Comparison of ENCODE assay signal across 9 cellular contexts in the genomic region with DNA sequence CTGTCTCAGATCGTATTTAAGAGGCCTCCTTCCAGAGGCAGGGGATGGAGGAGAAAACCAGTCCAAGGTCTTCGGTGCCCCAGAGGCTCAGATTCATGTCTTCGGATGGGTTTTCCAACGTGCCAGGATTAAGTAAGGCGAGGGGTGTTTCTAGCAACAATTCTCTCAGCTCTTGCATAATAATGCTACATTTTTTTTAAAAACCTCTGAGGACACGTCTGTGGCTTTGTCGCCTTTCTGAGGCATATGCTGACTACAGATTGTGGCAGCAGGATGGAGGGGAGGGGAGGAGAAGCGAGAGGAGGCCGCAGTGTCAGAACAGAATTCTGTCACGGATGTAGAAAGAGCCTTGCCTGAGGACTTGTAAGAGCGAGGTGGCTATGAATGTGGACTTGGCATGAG. TPM values are rescaled to one million over a fixed set of nuclear protein-coding genes. Genes with fewer than 3 reads are reported as not detected.
DNase-seq lines count a peak whose midpoint lies in the region; ATAC-seq and TF ChIP-seq lines count a peak whose summit lies in the region.
"Had no signal": no experiment of that assay in that cellular context is flagged by ENCODE, and none has a peak within 500 bp of the region (broad histone marks: within the 10 kb centered on the region; RNA-seq: fewer than 3 reads in every experiment).

No MANE protein-coding gene starts in this region.

- TF ChIP-seq CTCF in brain microvascular endothelial cell (IDR thresholded peaks at IDR 0.05; ENCODE audit: low read depth, low read length, missing control alignments), result no peak
- TF ChIP-seq CTCF in endothelial cell (IDR thresholded peaks at IDR 0.05; ENCODE audit: unreplicated experiment), result no peak

- peak overlapping the region; percentile 82 for H3K4me3 Mint-ChIP-seq in activated naive CD4-positive, alpha-beta T cell treated with anti-CD3 and anti-CD28 coated beads, Interleukin-2, amount 10 ng/mL, durations not matched to agents 7 days and 5 days
- H3K4me3 Mint-ChIP-seq in endothelial cell (ENCODE audit: unreplicated experiment), result no peak overlapping the region

- no peak overlapping the region for H3K4me3 ChIP-seq in brain microvascular endothelial cell (ENCODE audit: low read depth, low read length)

- in situ Hi-C loops in brain microvascular endothelial cell (cut with HindIII; ENCODE audit: low pct_ligation_motif_present, low sequenced_read_pairs), result no loop called here

- H3K9me3 Mint-ChIP-seq in activated naive CD4-positive, alpha-beta T cell treated with anti-CD3 and anti-CD28 coated beads, Interleukin-2, amount 10 ng/mL, durations not matched to agents 7 days and 5 days, result no peaks in the 10 kb centered on the region
- no peaks in the 10 kb centered on the region for H3K9me3 Mint-ChIP-seq in endothelial cell (ENCODE audit: unreplicated experiment)

- peak overlapping the region; percentile 98 for H3K27ac Mint-ChIP-seq in activated naive CD4-positive, alpha-beta T cell treated with anti-CD3 and anti-CD28 coated beads, Interleukin-2, amount 10 ng/mL, durations not matched to agents 7 days and 5 days
- H3K27ac Mint-ChIP-seq in endothelial cell (ENCODE audit: unreplicated experiment), result no peak overlapping the region

- CTCF ChIA-PET in activated naive CD4-positive, alpha-beta T cell treated with anti-CD3 and anti-CD28 coated beads, Interleukin-2, amount 10 ng/mL, durations not matched to agents 7 days and 5 days (lab: Charles Lee), result interaction anchor here (0.7 to 3.9 kb wide), 11 partner anchors 9 to 180 kb away, joined by 3 to 34 read pairs (median 4); partner anchors contain the start of gene MDGA1

- ATAC-seq in GM18511 (IDR thresholded peaks at IDR 0.05; ENCODE audit: unreplicated experiment) (peak; percentile 53), HG03135 (IDR thresholded peaks at IDR 0.05; ENCODE audit: unreplicated experiment) (no peak)

- peaks cover 4% of the 10 kb centered on the region for H3K27me3 ChIP-seq in brain microvascular endothelial cell (replicated peaks)

- no peaks in the 10 kb centered on the region for H3K36me3 Mint-ChIP-seq in activated naive CD4-positive, alpha-beta T cell treated with anti-CD3 and anti-CD28 coated beads, Interleukin-2, amount 10 ng/mL, durations not matched to agents 7 days and 5 days
- no peaks in the 10 kb centered on the region for H3K36me3 Mint-ChIP-seq in endothelial cell (ENCODE audit: low read depth, unreplicated experiment)

- peaks cover 74% of the 10 kb centered on the region for H3K4me1 Mint-ChIP-seq in activated naive CD4-positive, alpha-beta T cell treated with anti-CD3 and anti-CD28 coated beads, Interleukin-2, amount 10 ng/mL, durations not matched to agents 7 days and 5 days
- H3K4me1 Mint-ChIP-seq in endothelial cell (ENCODE audit: unreplicated experiment), result peaks cover 6% of the 10 kb centered on the region

- H3K27me3 Mint-ChIP-seq in activated naive CD4-positive, alpha-beta T cell treated with anti-CD3 and anti-CD28 coated beads, Interleukin-2, amount 10 ng/mL, durations not matched to agents 7 days and 5 days, result peaks cover 5% of the 10 kb centered on the region
- peaks cover 8% of the 10 kb centered on the region for H3K27me3 Mint-ChIP-seq in endothelial cell (ENCODE audit: unreplicated experiment)

- DNase-seq in SKM-1 treated with dmso at 0.1 percent for 144 hours (lab: John Stamatoyannopoulos, UW; ENCODE audit: unreplicated experiment), result peak; percentile 75
- DNase-seq in activated naive CD4-positive, alpha-beta T cell treated with anti-CD3 and anti-CD28 coated beads, Interleukin-2, amount 10 ng/mL, durations not matched to agents 7 days and 5 days, result peak; percentile 85
- peak; percentile 60 for DNase-seq in stimulated activated CD4-positive, alpha-beta T cell treated with anti-CD3 and anti-CD28 coated beads, Interleukin-4, amount 100 ng/mL, for 1 hour
- DNase-seq in brain microvascular endothelial cell, result no peak
- no peak for DNase-seq in NCI-H774 (lab: John Stamatoyannopoulos, UW)
- no peak for DNase-seq in endothelial cell (ENCODE audit: low spot score)

- H3K36me3 ChIP-seq in brain microvascular endothelial cell (replicated peaks), result no peaks in the 10 kb centered on the region
- H3K36me3 ChIP-seq: neutrophil had no signal

- H3K27ac ChIP-seq in brain microvascular endothelial cell, result no peak overlapping the region
- H3K27ac ChIP-seq: neutrophil had no signal

RNA-seq across cellular contexts. Expression of gene CCDC167, which starts 17.7 kb away (rescaled TPM):
- 38.0 TPM for total RNA-seq in endothelial cell (ENCODE audit: unreplicated experiment)

Comparison
In these comparisons a context has a peak if more than half of its experiments do, and no peak if none do; other contexts are left out.
1. DNase-seq: peak in SKM-1 treated with dmso at 0.1 percent for 144 hours (single experiment), activated naive CD4-positive, alpha-beta T cell treated with anti-CD3 and anti-CD28 coated beads, Interleukin-2, amount 10 ng/mL, durations not matched to agents 7 days and 5 days (single experiment) and stimulated activated CD4-positive, alpha-beta T cell treated with anti-CD3 and anti-CD28 coated beads, Interleukin-4, amount 100 ng/mL, for 1 hour (single experiment); none in brain microvascular endothelial cell (single experiment), NCI-H774 (single experiment) and endothelial cell (single experiment).